20 cellular contexts compared by ENCODE assay signal in genomic region chr1:7095343-7095964, GRCh38.
DNase-seq lines count a peak whose midpoint lies in the region; ATAC-seq, FAIRE-seq and TF ChIP-seq lines count a peak whose summit lies in the region.
"Had no signal": no experiment of that assay in that cellular context is flagged by ENCODE, and none has a peak within 500 bp of the region (broad histone marks: within the 10 kb centered on the region; RNA-seq: fewer than 3 reads in every experiment).

No MANE protein-coding gene starts in this region.

- WGBS in liver, result 57% methylated on average over 12 of the region's 12 CpGs
- 47% methylated on average over 8 of the region's 12 CpGs for WGBS in HepG2 (ENCODE audit: low lambda C conversion rate)
- 44% methylated on average over 3 of the region's 12 CpGs for WGBS in right lobe of liver (ENCODE audit: insufficient coverage, low coverage, low lambda C conversion rate, missing lambda C conversion rate)

- no TSS peak for BruUV-seq in HepG2 (replicated peaks; lab: Mats Ljungman, UMichigan)

- H3K27me3 ChIP-seq in liver (ENCODE audit: control insufficient read depth in 4 of 4, insufficient read depth in 4 of 4, low read length in 3 of 4), result no peaks in the 10 kb centered on the region
- H3K27me3 ChIP-seq in HepG2 (ENCODE audit: control insufficient read depth in 1 of 2, insufficient read depth in 2 of 2, low read length in 2 of 2), result peaks cover 7 to 59% of the 10 kb centered on the region in 2 experiments; a peak in 4 of 5 replicates
- peaks cover 15% of the 10 kb centered on the region for H3K27me3 ChIP-seq in bronchial epithelial cell (ENCODE audit: control insufficient read depth, insufficient read depth, low read length)
- no peaks in the 10 kb centered on the region for H3K27me3 ChIP-seq in right lobe of liver

- no peaks in the 10 kb centered on the region for H3K79me2 ChIP-seq in HepG2 (ENCODE audit: insufficient read depth, low read length)

- TF ChIP-seq RAD21 in liver (IDR thresholded peaks at IDR 0.05) (no peak), HepG2 (CRISPR knock-in tag; IDR thresholded peaks at IDR 0.05) (no peak)

- H3K9ac ChIP-seq in liver (ENCODE audit: low read depth in 1 of 2, low read length in 2 of 2) (no peak overlapping the region), HepG2 (ENCODE audit: insufficient read depth, low read depth, low read length) (no peak overlapping the region)

- H3K9me3 ChIP-seq in liver (ENCODE audit: control insufficient read depth in 4 of 4, low read length in 3 of 4) (no peaks in the 10 kb centered on the region), HepG2 (ENCODE audit: low read length) (no peaks in the 10 kb centered on the region), right lobe of liver (no peaks in the 10 kb centered on the region)

- no peak overlapping the region for H2AFZ ChIP-seq in HepG2 (ENCODE audit: low read length)
- H2AFZ ChIP-seq: GM23338 had no signal

- H4K20me1 ChIP-seq in HepG2 (ENCODE audit: insufficient read depth, low read length), result no peaks in the 10 kb centered on the region

- intact Hi-C loops in HepG2 (cut with micrococcal nuclease; ENCODE audit: unreplicated experiment), result no loop called here
- intact Hi-C loops in right lobe of liver (cut with DNase I), result no loop called here

- TF ChIP-seq POLR2A in HepG2 (IDR thresholded peaks at IDR 0.05; ENCODE audit: insufficient read depth in 1 of 2, low read depth in 2 of 2, low read length in 2 of 2), result no peak
- peak; percentile 60 for TF ChIP-seq POLR2A in right lobe of liver (IDR thresholded peaks at IDR 0.05)

- FAIRE-seq in HepG2 (lab: Jason Lieb, UNC) (no peak), bronchial epithelial cell (lab: Jason Lieb, UNC) (peak; percentile 18)
- FAIRE-seq: A204.1, GM12891, GM18507 had no signal

- H3K4me1 ChIP-seq in liver (ENCODE audit: control insufficient read depth in 4 of 4, insufficient read depth in 4 of 4, low read length in 3 of 4) (peaks cover 5 to 34% (median 12%) of the 10 kb centered on the region in 4 donors), HepG2 (ENCODE audit: insufficient read depth, low read length) (peaks cover 16% of the 10 kb centered on the region; the same call in 1 of the 2 replicates), right lobe of liver (peaks cover 0 to 18% (median 8%) of the 10 kb centered on the region in 4 donors)

- CTCF ChIA-PET in HepG2 (lab: Yijun Ruan, JAX; ENCODE audit: low intra/inter-chr PET ratio, low total read pairs), result no interaction called here

- H3K4me2 ChIP-seq in HepG2 (ENCODE audit: low read depth, low read length), result no peak overlapping the region
- H3K4me2 ChIP-seq: GM23338 had no signal

- ATAC-seq in HepG2, result no peak
- ATAC-seq in right lobe of liver, result peak; percentile 8 to 67 (median 60)
- ATAC-seq: GM23338 had no signal

- DNase-seq in HepG2 (ENCODE audit: low spot score) (no peak), bronchial epithelial cell (ENCODE audit: low read depth) (no peak), right lobe of liver (peak in 2 of 3 donors; percentile 49 to 85), H4 (ENCODE audit: low spot score) (no peak), cerebellum (ENCODE audit: low spot score) (no peak)
- DNase-seq: C1 segment of cervical spinal cord; Calu3; CD4-positive, alpha-beta memory T cell; COR-L47; DMS53; DMS79 treated with DMSO at 0.1 percent for 48 hours; GF-D8; H7; HCEC 1CT had no signal

- POLR2A ChIA-PET in HepG2 (lab: Yijun Ruan, JAX), result no interaction called here

- H3K36me3 ChIP-seq in liver (ENCODE audit: control insufficient read depth in 4 of 4, insufficient read depth in 3 of 4, low read depth in 1 of 4, low read length in 3 of 4) (no peaks in the 10 kb centered on the region), HepG2 (replicated peaks in 1 of 2; ENCODE audit: control insufficient read depth in 1 of 2, insufficient read depth in 2 of 2, low read length in 2 of 2) (no peaks in the 10 kb centered on the region), bronchial epithelial cell (ENCODE audit: control insufficient read depth, insufficient read depth, low read length) (no peaks in the 10 kb centered on the region), right lobe of liver (no peaks in the 10 kb centered on the region)

- TF ChIP-seq CTCF in liver (IDR thresholded peaks at IDR 0.05; ENCODE audit: low read depth, low read length, missing input control) (no peak), HepG2 (CRISPR knock-in tag; IDR thresholded peaks at IDR 0.05) (no peak), bronchial epithelial cell (IDR thresholded peaks at IDR 0.05; ENCODE audit: insufficient read depth, low read length, severe bottlenecking) (no peak), right lobe of liver (IDR thresholded peaks at IDR 0.05) (no peak)

- TF ChIP-seq EP300 in HepG2 (IDR thresholded peaks at IDR 0.05; ENCODE audit: low read depth in 2 of 2, low read length in 2 of 2), result no peak
- no peak for TF ChIP-seq EP300 in HepG2 (CRISPR knock-in tag; IDR thresholded peaks at IDR 0.05; ENCODE audit: borderline replicate concordance)

- in situ Hi-C loops in HepG2 (cut with HindIII; ENCODE audit: extremely low pct_ligation_motif_present, low pct_unique_long_range_greater_than_20kb), result no loop called here

- H3K4me3 ChIP-seq in liver (ENCODE audit: low read depth in 1 of 3, low read length in 3 of 3) (no peak overlapping the region), HepG2 (replicated peaks in 1 of 3; ENCODE audit: insufficient read depth in 1 of 3, low read depth in 2 of 3, low read length in 3 of 3) (no peak overlapping the region), bronchial epithelial cell (ENCODE audit: low read depth, low read length) (no peak overlapping the region), right lobe of liver (no peak overlapping the region)
- H3K4me3 ChIP-seq: GM23338 had no signal

- H3K27ac ChIP-seq in liver (ENCODE audit: low read depth in 1 of 2, low read length in 2 of 2) (peak overlapping the region; percentile 57 to 58), HepG2 (ENCODE audit: extremely low read length, insufficient read depth, low read length) (no peak overlapping the region), right lobe of liver (no peak overlapping the region)
- H3K27ac ChIP-seq: 22Rv1 had no signal

TF ChIP-seq in liver, 16 proteins besides CTCF, POLR2A, EP300 and RAD21 (continues in another document):
- TF ChIP-seq HNF4A (conservative IDR thresholded peaks at IDR 0.05) (peak; percentile 38 to 85), YY1 (IDR thresholded peaks at IDR 0.05) (peak; percentile 22), REST (IDR thresholded peaks at IDR 0.05) (peak; percentile 54)

TF ChIP-seq in HepG2, 621 proteins besides CTCF, POLR2A, EP300 and RAD21:
- TF ChIP-seq PLRG1 (conservative IDR thresholded peaks at IDR 0.05), result no peak

Comparison
In these comparisons a context has a peak if more than half of its experiments do, and no peak if none do; other contexts are left out.
1. H3K27ac ChIP-seq: peak in liver (2 of 2); none in HepG2 (single experiment) and right lobe of liver (0 of 3).
2. DNase-seq: peak in right lobe of liver (2 of 3); none in HepG2 (single experiment), bronchial epithelial cell (single experiment), H4 (single experiment) and cerebellum (single experiment).